ENCODE assay signal across 9 cellular contexts in genomic region chr18:3264362-3264761, GRCh38. TPM values are rescaled to one million over a fixed set of nuclear protein-coding genes. Genes with fewer than 3 reads are reported as not detected.
DNase-seq lines count a peak whose midpoint lies in the region; ATAC-seq and TF ChIP-seq lines count a peak whose summit lies in the region.
"Had no signal": no experiment of that assay in that cellular context is flagged by ENCODE, and none has a peak within 500 bp of the region (broad histone marks: within the 10 kb centered on the region; RNA-seq: fewer than 3 reads in every experiment).

No MANE protein-coding gene starts in this region.

- TF ChIP-seq CTCF in fibroblast of pulmonary artery (IDR thresholded peaks at IDR 0.05; ENCODE audit: low read length, missing control alignments) (no peak), suprapubic skin (IDR thresholded peaks at IDR 0.05) (no peak), left lung (IDR thresholded peaks at IDR 0.05) (no peak)

- H3K4me3 ChIP-seq in fibroblast of pulmonary artery (replicated peaks; ENCODE audit: low read depth, low read length) (peak overlapping the region; percentile 4), suprapubic skin (peak overlapping the region; percentile 87), left lung (peak overlapping the region in 1 of 2 donors; percentile 70)

- H3K36me3 Mint-ChIP-seq in activated T-cell treated with anti-CD3 and anti-CD28 coated beads, Interleukin-2, amount 50 U/mL, for 4 hours (ENCODE audit: insufficient read depth), result peaks cover 11% of the 10 kb centered on the region
- peaks cover 40% of the 10 kb centered on the region for H3K36me3 Mint-ChIP-seq in activated CD4-positive, alpha-beta T cell treated with anti-CD3 and anti-CD28 coated beads, Interleukin-2, amount 10 ng/mL, durations not matched to agents 7 days and 5 days (ENCODE audit: low read depth)

- no peak for TF ChIP-seq EP300 in suprapubic skin (IDR thresholded peaks at IDR 0.05)

- H3K4me1 ChIP-seq in suprapubic skin (peaks cover 75% of the 10 kb centered on the region), left lung (peaks cover 27 to 80% of the 10 kb centered on the region in 2 donors)

- WGBS in suprapubic skin, result 45% methylated on average over 2 of the region's 2 CpGs

- CTCF ChIA-PET in activated CD4-positive, alpha-beta T cell treated with anti-CD3 and anti-CD28 coated beads, Interleukin-2, amount 10 ng/mL, durations not matched to agents 7 days and 5 days (lab: Charles Lee), result interaction anchor here (1.1 to 2.1 kb wide), 7 partner anchors 14 to 402 kb away, joined by 3 to 6 read pairs (median 3); no protein-coding TSS in a partner anchor

- POLR2A ChIA-PET in activated CD4-positive, alpha-beta T cell treated with anti-CD3 and anti-CD28 coated beads, Interleukin-2, amount 10 ng/mL, durations not matched to agents 7 days and 5 days (lab: Charles Lee), result no interaction called here

- H3K4me3 Mint-ChIP-seq in activated T-cell treated with anti-CD3 and anti-CD28 coated beads, Interleukin-2, amount 50 U/mL, for 4 hours, result peak overlapping the region; percentile 60
- H3K4me3 Mint-ChIP-seq in activated CD4-positive, alpha-beta T cell treated with anti-CD3 and anti-CD28 coated beads, Interleukin-2, amount 10 ng/mL, durations not matched to agents 7 days and 5 days, result peak overlapping the region; percentile 2

- no peaks in the 10 kb centered on the region for H3K9me3 Mint-ChIP-seq in activated T-cell treated with anti-CD3 and anti-CD28 coated beads, Interleukin-2, amount 50 U/mL, for 4 hours
- no peaks in the 10 kb centered on the region for H3K9me3 Mint-ChIP-seq in activated CD4-positive, alpha-beta T cell treated with anti-CD3 and anti-CD28 coated beads, Interleukin-2, amount 10 ng/mL, durations not matched to agents 7 days and 5 days

- no peak for TF ChIP-seq POLR2A in suprapubic skin (IDR thresholded peaks at IDR 0.05)

- H3K36me3 ChIP-seq in suprapubic skin (no peaks in the 10 kb centered on the region), left lung (peaks cover 0 to 2% of the 10 kb centered on the region in 2 donors)
- H3K36me3 ChIP-seq: cardiac muscle cell had no signal

- ATAC-seq in activated T-cell treated with anti-CD3 and anti-CD28 coated beads, Interleukin-2, amount 50 U/mL, for 4 hours, result no peak
- no peak for ATAC-seq in left lung

- H3K9me3 ChIP-seq in suprapubic skin, result no peaks in the 10 kb centered on the region
- no peaks in the 10 kb centered on the region for H3K9me3 ChIP-seq in left lung

- H3K27ac Mint-ChIP-seq in activated CD4-positive, alpha-beta T cell treated with anti-CD3 and anti-CD28 coated beads, Interleukin-2, amount 10 ng/mL, durations not matched to agents 7 days and 5 days, result no peak overlapping the region

- intact Hi-C loops in left lung (cut with DNase I), result no loop called here

- no peaks in the 10 kb centered on the region for H3K27me3 ChIP-seq in suprapubic skin
- no peaks in the 10 kb centered on the region for H3K27me3 ChIP-seq in left lung
- H3K27me3 ChIP-seq: cardiac muscle cell had no signal

- no peaks in the 10 kb centered on the region for H3K27me3 Mint-ChIP-seq in activated T-cell treated with anti-CD3 and anti-CD28 coated beads, Interleukin-2, amount 50 U/mL, for 4 hours (ENCODE audit: low read depth)
- H3K27me3 Mint-ChIP-seq in activated CD4-positive, alpha-beta T cell treated with anti-CD3 and anti-CD28 coated beads, Interleukin-2, amount 10 ng/mL, durations not matched to agents 7 days and 5 days, result no peaks in the 10 kb centered on the region

- no peak for DNase-seq in activated T-cell treated with anti-CD3 and anti-CD28 coated beads, Interleukin-2, amount 50 U/mL, for 4 hours
- DNase-seq in activated T-cell treated with anti-CD3 and anti-CD28 coated beads for 4 hours (no peak), fibroblast of pulmonary artery (ENCODE audit: low read depth) (no peak), suprapubic skin (ENCODE audit: low spot score in 2 of 2) (no peak), NCI-H774 (lab: John Stamatoyannopoulos, UW) (no peak), HT-29 (ENCODE audit: low spot score) (no peak), left lung (no peak)
- no peak for DNase-seq in activated CD4-positive, alpha-beta T cell treated with anti-CD3 and anti-CD28 coated beads, Interleukin-2, amount 10 ng/mL, durations not matched to agents 7 days and 5 days

- peaks cover 78% of the 10 kb centered on the region for H3K4me1 Mint-ChIP-seq in activated T-cell treated with anti-CD3 and anti-CD28 coated beads, Interleukin-2, amount 50 U/mL, for 4 hours (ENCODE audit: low read depth)
- H3K4me1 Mint-ChIP-seq in activated CD4-positive, alpha-beta T cell treated with anti-CD3 and anti-CD28 coated beads, Interleukin-2, amount 10 ng/mL, durations not matched to agents 7 days and 5 days, result peaks cover 74% of the 10 kb centered on the region

- H3K27ac ChIP-seq in suprapubic skin (no peak overlapping the region), left lung (peak overlapping the region in 1 of 2 donors; percentile 99)
- H3K27ac ChIP-seq: cardiac muscle cell had no signal

RNA-seq across cellular contexts. Expression of gene MYL12B, which starts 2.4 kb away (rescaled TPM):
- 100 to 1,000 TPM; 190 to 203 (median 194) TPM for total RNA-seq in activated T-cell treated with anti-CD3 and anti-CD28 coated beads, Interleukin-2, amount 50 U/mL, for 4 hours
- total RNA-seq in activated CD4-positive, alpha-beta T cell treated with anti-CD3 and anti-CD28 coated beads, Interleukin-2, amount 10 ng/mL, durations not matched to agents 7 days and 5 days, result 100 to 1,000 TPM; 351 to 395 TPM
- total RNA-seq in suprapubic skin, result 100 to 1,000 TPM; 182 to 333 (median 295) TPM
- total RNA-seq in HT-29 (2014; rRNA removed; shearing (Covaris generic)), result 483 and 484 TPM in 2 replicates
- 100 to 1,000 TPM; 377 to 467 TPM for total RNA-seq in left lung

RNA-seq across cellular contexts. Expression of gene MYL12A, which starts 16.8 kb away (rescaled TPM):
- 100 to 1,000 TPM; 166 to 171 (median 169) TPM for total RNA-seq in activated T-cell treated with anti-CD3 and anti-CD28 coated beads, Interleukin-2, amount 50 U/mL, for 4 hours
- total RNA-seq in activated CD4-positive, alpha-beta T cell treated with anti-CD3 and anti-CD28 coated beads, Interleukin-2, amount 10 ng/mL, durations not matched to agents 7 days and 5 days, result 1,000 to 10,000 TPM in 1 of 2 experiments, 100 to 1,000 TPM in 1; 944 to 1,045 TPM
- total RNA-seq in suprapubic skin (100 to 1,000 TPM; 190 to 259 (median 242) TPM), left lung (100 to 1,000 TPM; 532 to 556 TPM)
- 559 and 564 TPM in 2 replicates for total RNA-seq in HT-29 (2014; rRNA removed; shearing (Covaris generic))

RNA-seq across cellular contexts. Expression of gene MYOM1, which starts 44.6 kb away (rescaled TPM):
- under 1 TPM; 0.16 to 0.42 (median 0.25) TPM for total RNA-seq in activated T-cell treated with anti-CD3 and anti-CD28 coated beads, Interleukin-2, amount 50 U/mL, for 4 hours
- 1 to 10 TPM in 1 of 2 experiments, under 1 TPM in 1; 0.71 to 2.1 TPM for total RNA-seq in activated CD4-positive, alpha-beta T cell treated with anti-CD3 and anti-CD28 coated beads, Interleukin-2, amount 10 ng/mL, durations not matched to agents 7 days and 5 days
- total RNA-seq in suprapubic skin (1 to 10 TPM in 3 of 4 donors, under 1 TPM in 1; 0.99 to 2.1 (median 1.6) TPM), left lung (1 to 10 TPM; 1.5 to 1.7 TPM)
- 0.10 and 0.13 TPM in 2 replicates for total RNA-seq in HT-29 (2014; rRNA removed; shearing (Covaris generic))
